Comparison of ENCODE assay signal across 27 cellular contexts in genomic region chr4:120327276-120327675, GRCh38.
"Had no signal": no experiment of that assay in that cellular context is flagged by ENCODE, and none has a peak within 500 bp of the region (broad histone marks: within the 10 kb centered on the region; RNA-seq: fewer than 3 reads in every experiment).

No MANE protein-coding gene starts in this region.

- H3K27ac ChIP-seq: ascending aorta, cardiac muscle cell, colonic mucosa, gastroesophageal sphincter, hepatocyte, right atrium auricular region, thoracic aorta, VCaP had no signal

- H3K4me3 ChIP-seq: ascending aorta, cardiac muscle cell, colonic mucosa, gastroesophageal sphincter, hepatocyte, right atrium auricular region, thoracic aorta had no signal

- H3K4me1 ChIP-seq: ascending aorta, colonic mucosa, gastroesophageal sphincter, right atrium auricular region had no signal

- H3K36me3 ChIP-seq: ascending aorta, cardiac muscle cell, colonic mucosa, gastroesophageal sphincter, right atrium auricular region, thoracic aorta had no signal

- DNase-seq: activated CD4-positive, alpha-beta T cell treated with anti-CD3 and anti-CD28 coated beads for 48 hours; activated CD4-positive, alpha-beta T cell treated with anti-CD3 and anti-CD28 coated beads, Interleukin-2, amount 50 U/mL, for 48 hours; activated CD8-positive, alpha-beta memory T cell treated with anti-CD3 and anti-CD28 coated beads for 24 hours; activated effector memory CD4-positive, alpha-beta T cell treated with anti-CD3 and anti-CD28 coated beads, Interleukin-2, amount 50 U/mL, for 16 hours; activated naive CD4-positive, alpha-beta T cell treated with anti-CD3 and anti-CD28 coated beads for 36 hours; activated naive CD8-positive, alpha-beta T cell treated with anti-CD3 and anti-CD28 coated beads for 36 hours; cerebellar nuclear complex; colonic mucosa; effector memory CD4-positive, alpha-beta T cell; kidney; midbrain; naive thymus-derived CD4-positive, alpha-beta T cell; stimulated activated CD4-positive, alpha-beta T cell treated with anti-CD3 and anti-CD28 coated beads, Interleukin-12 subunit alpha, Interleukin-12 subunit beta, amount 100 ng/mL, for 4 hours; stimulated activated CD4-positive, alpha-beta T cell treated with anti-CD3 and anti-CD28 coated beads, Interleukin-4, amount 100 ng/mL, for 1 hour; T-helper 1 cell; trophoblast cell had no signal

- H3K27me3 Mint-ChIP-seq: activated naive CD8-positive, alpha-beta T cell treated with anti-CD3 and anti-CD28 coated beads for 36 hours; brain had no signal

- H3K9me3 ChIP-seq: ascending aorta, colonic mucosa, gastroesophageal sphincter, right atrium auricular region, thoracic aorta had no signal

- ATAC-seq: activated CD4-positive, CD25-positive, alpha-beta regulatory T cell treated with anti-CD3 and anti-CD28 coated beads, Interleukin-2, amount 50 U/mL, for 24 hours; gastroesophageal sphincter; naive thymus-derived CD4-positive, alpha-beta T cell had no signal

- H3K27ac Mint-ChIP-seq: activated naive CD4-positive, alpha-beta T cell treated with anti-CD3 and anti-CD28 coated beads for 36 hours; activated naive CD8-positive, alpha-beta T cell treated with anti-CD3 and anti-CD28 coated beads for 36 hours; brain; naive thymus-derived CD4-positive, alpha-beta T cell; stimulated activated naive CD8-positive, alpha-beta T cell treated with anti-CD3 and anti-CD28 coated beads, Interleukin-15, Interleukin-2, amounts not matched to agents 100 ng/mL and 50 ng/mL, for 24 hours; T-helper 2 cell treated with Interferon-gamma antibody and Interleukin-4, amounts not matched to agents 5 μg/mL and 100 μg/mL, for 36 hours had no signal

- H3K4me1 Mint-ChIP-seq: naive thymus-derived CD4-positive, alpha-beta T cell had no signal

- H3K4me3 Mint-ChIP-seq: activated naive CD4-positive, alpha-beta T cell treated with anti-CD3 and anti-CD28 coated beads for 36 hours; activated naive CD8-positive, alpha-beta T cell treated with anti-CD3 and anti-CD28 coated beads for 36 hours; brain; naive thymus-derived CD4-positive, alpha-beta T cell; stimulated activated naive CD8-positive, alpha-beta T cell treated with anti-CD3 and anti-CD28 coated beads, Interleukin-15, Interleukin-2, amounts not matched to agents 100 ng/mL and 50 ng/mL, for 24 hours; T-helper 2 cell treated with Interferon-gamma antibody and Interleukin-4, amounts not matched to agents 5 μg/mL and 100 μg/mL, for 36 hours had no signal

- H3K27me3 ChIP-seq: ascending aorta, cardiac muscle cell, colonic mucosa, gastroesophageal sphincter, hepatocyte, right atrium auricular region had no signal

- H3K36me3 Mint-ChIP-seq: activated naive CD8-positive, alpha-beta T cell treated with anti-CD3 and anti-CD28 coated beads for 36 hours; brain; naive thymus-derived CD4-positive, alpha-beta T cell had no signal

- H3K9me3 Mint-ChIP-seq: activated naive CD4-positive, alpha-beta T cell treated with anti-CD3 and anti-CD28 coated beads for 36 hours; activated naive CD8-positive, alpha-beta T cell treated with anti-CD3 and anti-CD28 coated beads for 36 hours; brain; stimulated activated naive CD8-positive, alpha-beta T cell treated with anti-CD3 and anti-CD28 coated beads, Interleukin-15, Interleukin-2, amounts not matched to agents 100 ng/mL and 50 ng/mL, for 24 hours; T-helper 2 cell treated with Interferon-gamma antibody and Interleukin-4, amounts not matched to agents 5 μg/mL and 100 μg/mL, for 36 hours had no signal
